In genomic region chr16:81668243-81669097, GRCh38 we compare ENCODE assay signal across 2 cellular contexts.
TF ChIP-seq lines count a peak whose summit lies in the region.

No MANE protein-coding gene starts in this region.

TF ChIP-seq in SK-N-SH treated with all-trans-retinoic acid at 6 μM for 48 hours, 23 proteins besides CTCF, POLR2A, EP300 and RAD21 (continued from another document):
- TF ChIP-seq CSRNP3 (CRISPR knock-in tag; IDR thresholded peaks at IDR 0.05): no peak
- TF ChIP-seq POU6F1 (CRISPR knock-in tag; IDR thresholded peaks at IDR 0.05; ENCODE audit: borderline replicate concordance, low read depth): no peak
- no peak for TF ChIP-seq BACH2 (CRISPR knock-in tag; IDR thresholded peaks at IDR 0.05; ENCODE audit: borderline replicate concordance)
- no peak for TF ChIP-seq SNAI2 (CRISPR knock-in tag; IDR thresholded peaks at IDR 0.05)
- no peak for TF ChIP-seq GLIS3 (CRISPR knock-in tag; IDR thresholded peaks at IDR 0.05)
- TF ChIP-seq PATZ1 (CRISPR knock-in tag; IDR thresholded peaks at IDR 0.05; ENCODE audit: borderline replicate concordance): no peak
- TF ChIP-seq ZFP3 (CRISPR knock-in tag; IDR thresholded peaks at IDR 0.05): no peak
- TF ChIP-seq RARB (CRISPR knock-in tag; IDR thresholded peaks at IDR 0.05): no peak

TF ChIP-seq in HepG2, 621 proteins besides CTCF, POLR2A, EP300 and RAD21 (continued from another document):
- TF ChIP-seq ZNF687 (CRISPR knock-in tag; IDR thresholded peaks at IDR 0.05) (peak; percentile 41), ZBTB39 (CRISPR knock-in tag; IDR thresholded peaks at IDR 0.05) (no peak), IRX3 (CRISPR knock-in tag; IDR thresholded peaks at IDR 0.05; ENCODE audit: borderline replicate concordance, low read depth) (no peak), ZNF720 (CRISPR knock-in tag; IDR thresholded peaks at IDR 0.05) (no peak), GATAD1 (CRISPR knock-in tag; IDR thresholded peaks at IDR 0.05) (no peak), HNRNPL (IDR thresholded peaks at IDR 0.05; ENCODE audit: low read depth, low read length) (0 out of 2 replicates have a peak, but pooled peaks have one; percentile 54)
